ENCODE assay signal across 8 cellular contexts in the genomic region with DNA sequence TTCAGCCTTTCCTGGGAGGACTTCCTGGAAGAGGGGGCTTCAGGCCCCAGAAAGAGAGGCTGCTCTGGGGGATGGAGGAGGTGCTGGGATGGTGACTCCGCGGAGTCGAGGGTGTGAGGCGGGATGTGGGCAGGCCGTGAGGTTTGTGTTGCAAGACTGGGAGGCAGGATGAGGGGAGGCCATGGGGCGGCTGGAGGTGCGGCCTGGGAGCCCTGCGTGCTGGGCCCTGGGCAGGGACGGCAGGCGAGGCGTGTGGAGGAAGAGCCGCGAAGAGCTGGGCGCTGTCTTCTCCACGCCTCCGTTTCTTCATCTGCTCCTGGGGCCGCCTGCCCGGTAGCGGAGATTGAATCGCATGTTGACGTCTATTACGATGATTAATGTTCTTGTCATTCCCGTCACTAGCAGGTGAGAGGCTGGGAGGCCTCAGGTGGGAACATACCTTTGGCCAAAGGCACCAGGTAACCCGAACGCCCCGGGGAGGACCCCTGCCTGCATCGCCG. TPM values are rescaled to one million over a fixed set of nuclear protein-coding genes. Genes with fewer than 3 reads are reported as not detected.
A peak's percentile ranks its signal among the peaks of the same experiment; 100 is the strongest.
DNase-seq lines count a peak whose midpoint lies in the region; ATAC-seq and TF ChIP-seq lines count a peak whose summit lies in the region.

No MANE protein-coding gene starts in this region.

- no peaks in the 10 kb centered on the region for H3K9me3 ChIP-seq in heart left ventricle
- H3K9me3 ChIP-seq in gastrocnemius medialis = no peaks in the 10 kb centered on the region

- intact Hi-C loops in heart left ventricle (cut with DNase I) = no loop called here
- intact Hi-C loops in gastrocnemius medialis (cut with DNase I; ENCODE audit: low total_unique reads) = loop anchor here (2.0 to 10.0 kb wide), 4 partner anchors 228 to 994 kb away; a partner anchor contains a TSS

- 1 to 2% (median 2%) methylated on average over 13 to 28 of the region's 28 CpGs for WGBS in heart left ventricle, 4 donors

- in situ Hi-C loops in gastrocnemius medialis (cut with MboI; ENCODE audit: low sequenced_read_pairs in 4 of 4) = no loop called here

- DNase-seq in AG09309 (ENCODE audit: low read depth) = peak; percentile 41
- DNase-seq in HFF-Myc (ENCODE audit: extremely low read depth, low read depth) = no peak
- DNase-seq in SIG-M5 treated with dmso at 0.1 percent for 504 hours (lab: John Stamatoyannopoulos, UW; ENCODE audit: unreplicated experiment) = peak; percentile 90
- peak in 3 of 4 experiments; percentile 36 to 65 (median 42) for DNase-seq in activated naive CD4-positive, alpha-beta T cell (lab: John Stamatoyannopoulos, UW)
- DNase-seq in heart left ventricle = peak in 4 of 5 donors; percentile 35 to 75 (median 60)
- peak; percentile 45 to 65 for DNase-seq in gastrocnemius medialis
- DNase-seq in GM10266 (ENCODE audit: extremely low spot score) = no peak

- H3K27me3 ChIP-seq in heart left ventricle = peaks cover 0 to 32% (median 10%) of the 10 kb centered on the region in 9 donors
- H3K27me3 ChIP-seq in gastrocnemius medialis = peaks cover 25 to 29% (median 26%) of the 10 kb centered on the region in 3 donors

- no peaks in the 10 kb centered on the region for H3K36me3 ChIP-seq in heart left ventricle
- no peaks in the 10 kb centered on the region for H3K36me3 ChIP-seq in gastrocnemius medialis

- H3K27ac ChIP-seq in heart left ventricle (peak overlapping the region in 8 of 12 donors; percentile 6 to 76 (median 42)), gastrocnemius medialis (peak overlapping the region; percentile 50 to 64 (median 62))

- peak in 3 of 4 donors; percentile 25 to 56 (median 48) for ATAC-seq in heart left ventricle
- peak; percentile 25 to 38 for ATAC-seq in gastrocnemius medialis
- ATAC-seq in HG02763 (IDR thresholded peaks at IDR 0.05; ENCODE audit: unreplicated experiment) = no peak

- TF ChIP-seq CTCF in AG09309 (IDR thresholded peaks at IDR 0.05; ENCODE audit: control insufficient read depth, insufficient read depth, low read depth, low read length, missing control alignments) (no peak), HFF-Myc (IDR thresholded peaks at IDR 0.05; ENCODE audit: low read depth, low read length, missing control alignments) (no peak), heart left ventricle (IDR thresholded peaks at IDR 0.05) (no peak), gastrocnemius medialis (IDR thresholded peaks at IDR 0.05 in 4 of 5, conservative IDR thresholded peaks at IDR 0.05 in 1 of 5) (no peak), GM10266 (IDR thresholded peaks at IDR 0.05; ENCODE audit: control insufficient read depth, insufficient read depth, low read depth, missing control alignments) (no peak)

- H3K4me1 ChIP-seq in heart left ventricle (peaks cover 0 to 31% (median 22%) of the 10 kb centered on the region in 12 donors), gastrocnemius medialis (peaks cover 7 to 19% of the 10 kb centered on the region in 2 donors)

- TF ChIP-seq POLR2A in heart left ventricle (IDR thresholded peaks at IDR 0.05) (no peak), gastrocnemius medialis (IDR thresholded peaks at IDR 0.05) (no peak)

- H3K4me3 ChIP-seq in AG09309 (ENCODE audit: control insufficient read depth, low read depth, low read length) = peak overlapping the region; percentile 33
- H3K4me3 ChIP-seq in HFF-Myc (replicated peaks; ENCODE audit: low read depth, low read length) = peak overlapping the region; percentile 37; the same call in 1 of the 2 replicates
- peak overlapping the region; percentile 23 to 72 (median 62) for H3K4me3 ChIP-seq in heart left ventricle
- peak overlapping the region; percentile 63 to 97 (median 74) for H3K4me3 ChIP-seq in gastrocnemius medialis

RNA-seq across cellular contexts. Expression of a gene that starts 0.9 kb away (rescaled TPM):
- total RNA-seq in heart left ventricle = 10 to 100 TPM; 23.6 to 90.7 (median 30.6) TPM
- polyA plus RNA-seq in heart left ventricle = 10 to 100 TPM; 26.9 to 47.1 TPM
- 10 to 100 TPM; 10.4 to 32.4 (median 15.2) TPM for total RNA-seq in gastrocnemius medialis

RNA-seq across cellular contexts. Expression of a gene that starts 17.4 kb away (rescaled TPM):
- total RNA-seq in heart left ventricle = under 1 TPM in 4 of 9 donors, not detected in 5; 0.19 to 0.27 (median 0.25) TPM
- under 1 TPM; 0.03 to 0.27 TPM for polyA plus RNA-seq in heart left ventricle
- under 1 TPM in 1 of 4 donors, not detected in 3; 0.16 TPM for total RNA-seq in gastrocnemius medialis

RNA-seq across cellular contexts. Expression of a gene that starts 23.7 kb away (rescaled TPM):
- total RNA-seq in heart left ventricle (10 to 100 TPM in 3 of 9 donors, 1 to 10 TPM in 6; 5.0 to 17.4 (median 6.9) TPM), gastrocnemius medialis (10 to 100 TPM in 1 of 4 donors, 1 to 10 TPM in 2, under 1 TPM in 1; 0.12 to 10.8 (median 2.4) TPM)
- 1 to 10 TPM; 3.2 to 6.8 TPM for polyA plus RNA-seq in heart left ventricle

RNA-seq across cellular contexts. Expression of a gene that starts 37.2 kb away (rescaled TPM):
- 1 to 10 TPM; 3.2 to 7.3 (median 4.4) TPM for total RNA-seq in heart left ventricle
- polyA plus RNA-seq in heart left ventricle = 1 to 10 TPM; 2.6 to 3.7 TPM
- 1 to 10 TPM; 3.2 to 5.2 (median 4.5) TPM for total RNA-seq in gastrocnemius medialis

Comparison
In these comparisons a context has a peak if more than half of its experiments do, and no peak if none do; other contexts are left out.
1. DNase-seq: peak in AG09309 (single experiment), SIG-M5 treated with dmso at 0.1 percent for 504 hours (single experiment), activated naive CD4-positive, alpha-beta T cell (3 of 4), heart left ventricle (4 of 5) and gastrocnemius medialis (2 of 2); none in HFF-Myc (single experiment) and GM10266 (single experiment).
2. Peak in every context shown above with its lines, with median percentiles within 50 percentile points of each other: H3K4me3 ChIP-seq.